Comparison of ENCODE assay signal across 9 cellular contexts in the genomic region with DNA sequence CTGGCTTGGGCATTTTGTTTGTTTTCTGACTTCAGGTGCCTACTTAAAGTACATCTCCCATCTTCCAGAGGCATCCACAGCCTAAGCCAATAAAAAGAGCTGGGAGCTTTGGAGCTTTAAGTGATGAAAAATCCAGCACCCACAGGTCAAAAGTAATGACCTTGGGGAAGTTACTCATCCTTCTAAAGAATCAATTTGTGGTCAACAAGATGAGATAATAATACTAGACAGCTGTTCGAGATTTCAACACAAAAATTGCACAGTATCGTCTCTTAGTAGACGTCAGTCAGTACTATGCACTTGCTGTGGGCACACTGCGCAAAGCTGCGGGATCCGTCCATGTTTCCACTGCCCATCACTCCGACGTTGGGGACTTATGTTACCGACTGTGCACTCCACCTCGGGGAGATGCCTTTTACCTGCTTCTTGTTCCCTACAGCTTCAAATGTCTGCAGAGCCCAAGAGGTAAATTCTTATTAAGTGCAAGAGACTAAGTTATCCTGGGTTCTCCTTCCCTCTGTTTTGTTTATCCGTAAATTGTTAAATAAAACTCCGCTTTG. TPM values are rescaled to one million over a fixed set of nuclear protein-coding genes. Genes with fewer than 3 reads are reported as not detected.
DNase-seq lines count a peak whose midpoint lies in the region; ATAC-seq and TF ChIP-seq lines count a peak whose summit lies in the region.
"Had no signal": no experiment of that assay in that cellular context is flagged by ENCODE, and none has a peak within 500 bp of the region (broad histone marks: within the 10 kb centered on the region; RNA-seq: fewer than 3 reads in every experiment).

No MANE protein-coding gene starts in this region.

- no peak for ATAC-seq in GM18520 (IDR thresholded peaks at IDR 0.05; ENCODE audit: unreplicated experiment)

- H3K4me1 ChIP-seq in adipocyte (ENCODE audit: control insufficient read depth, insufficient read depth, low read length) (peaks cover 4% of the 10 kb centered on the region), stomach (peaks cover 0 to 49% (median 33%) of the 10 kb centered on the region in 4 donors)

- no peak overlapping the region for H3K9ac ChIP-seq in adipocyte (ENCODE audit: low read length)

- intact Hi-C loops in stomach (cut with DNase I; ENCODE audit: low total_unique reads): loop anchor here (10.0 kb wide), 1 partner anchor 228 kb away; no protein-coding TSS in a partner anchor

- no peak for TF ChIP-seq POLR2A in stomach (IDR thresholded peaks at IDR 0.05)

- H3K4me3 ChIP-seq in adipocyte (ENCODE audit: low read length) (peak overlapping the region; percentile 92), stomach (peak overlapping the region; percentile 63 to 71 (median 66))

- H3K9me3 ChIP-seq in adipocyte (ENCODE audit: control insufficient read depth, low read length) (no peaks in the 10 kb centered on the region), stomach (no peaks in the 10 kb centered on the region)

- DNase-seq in NOMO-1 treated with DMSO at 0.1 percent for 48 hours (lab: John Stamatoyannopoulos, UW; ENCODE audit: unreplicated experiment) (peak; percentile 42), NOMO-1 treated with dmso at 0.1 percent for 144 hours (lab: John Stamatoyannopoulos, UW; ENCODE audit: unreplicated experiment) (no peak), adipocyte (ENCODE audit: low read depth) (no peak), inferior parietal cortex (ENCODE audit: extremely low spot score) (peak; percentile 41), stomach (no peak), NCI-H2081 (lab: John Stamatoyannopoulos, UW) (no peak)
- DNase-seq in stimulated activated naive CD4-positive, alpha-beta T cell treated with Interleukin-2 at 50 U/mL for 16 hours (lab: John Stamatoyannopoulos, UW): no peak
- DNase-seq: NCI-H1105 treated with DMSO at 0.1 percent for 48 hours had no signal

- H3K36me3 ChIP-seq in adipocyte (ENCODE audit: control insufficient read depth, insufficient read depth, low read length, severe bottlenecking) (no peaks in the 10 kb centered on the region), stomach (no peaks in the 10 kb centered on the region)

- H3K27ac ChIP-seq in stomach: peak overlapping the region in 3 of 5 donors; percentile 74 to 86 (median 78)

- TF ChIP-seq EP300 in stomach (IDR thresholded peaks at IDR 0.05): no peak

- no peak for TF ChIP-seq CTCF in stomach (IDR thresholded peaks at IDR 0.05)

- WGBS in stomach, 5 donors: 32 to 46% (median 45%) methylated on average over 12 of the region's 12 CpGs

- H3K27me3 ChIP-seq in adipocyte (replicated peaks; ENCODE audit: control insufficient read depth, insufficient read depth, low read length) (peaks cover 10% of the 10 kb centered on the region), stomach (peaks cover 0 to 39% (median 23%) of the 10 kb centered on the region in 3 donors)

RNA-seq across cellular contexts. Expression of a gene that starts 1.2 kb away (rescaled TPM):
- 1 to 10 TPM in 4 of 5 donors, under 1 TPM in 1; 0.29 to 5.0 (median 1.8) TPM for total RNA-seq in stomach
- polyA plus RNA-seq in stomach: 1 to 10 TPM; 2.0 to 2.6 (median 2.4) TPM

Comparison
In these comparisons a context has a peak if more than half of its experiments do, and no peak if none do; other contexts are left out.
1. DNase-seq: peak in NOMO-1 treated with DMSO at 0.1 percent for 48 hours (single experiment) and inferior parietal cortex (single experiment); none in NOMO-1 treated with dmso at 0.1 percent for 144 hours (single experiment), adipocyte (single experiment), stomach (single experiment), NCI-H2081 (0 of 2) and stimulated activated naive CD4-positive, alpha-beta T cell treated with Interleukin-2 at 50 U/mL for 16 hours (single experiment).